In the genomic region with DNA sequence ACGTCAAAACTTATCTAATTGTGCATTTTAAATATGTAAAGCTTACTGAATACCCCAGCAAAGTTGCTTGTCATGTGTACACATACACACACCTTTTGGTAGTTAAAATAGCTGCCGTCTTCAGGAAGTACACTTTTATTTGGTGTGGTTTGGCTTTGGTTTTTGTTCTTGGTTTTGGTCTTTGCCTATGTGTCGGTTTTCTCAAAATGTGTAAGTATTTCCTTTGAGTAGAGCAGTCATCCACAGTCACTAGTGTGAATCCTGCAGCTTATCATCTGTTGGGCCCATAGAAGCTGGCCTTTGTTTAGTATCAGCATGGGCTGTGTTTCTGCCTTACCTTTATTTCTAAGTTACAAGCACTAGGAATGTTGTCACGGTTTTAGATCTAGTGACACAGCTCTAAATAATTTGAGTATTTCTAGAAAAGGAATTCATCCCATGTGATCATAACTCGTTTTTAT, we compare ENCODE assay signal across 9 cellular contexts. TPM values are rescaled to one million over a fixed set of nuclear protein-coding genes. Genes with fewer than 3 reads are reported as not detected.
A peak's percentile ranks its signal among the peaks of the same experiment; 100 is the strongest.
DNase-seq lines count a peak whose midpoint lies in the region; ATAC-seq and TF ChIP-seq lines count a peak whose summit lies in the region.
"Had no signal": no experiment of that assay in that cellular context is flagged by ENCODE, and none has a peak within 500 bp of the region (broad histone marks: within the 10 kb centered on the region; RNA-seq: fewer than 3 reads in every experiment).

No MANE protein-coding gene starts in this region.

- ATAC-seq in GM19035 (IDR thresholded peaks at IDR 0.05; ENCODE audit: unreplicated experiment) (peak; percentile 52), HG03196 (IDR thresholded peaks at IDR 0.05; ENCODE audit: unreplicated experiment) (peak; percentile 46)
- ATAC-seq in activated CD8-positive, alpha-beta T cell treated with anti-CD3 and anti-CD28 coated beads, Interleukin-2, amount 10 ng/mL, durations not matched to agents 7 days and 5 days: peak; percentile 82

- H3K27me3 Mint-ChIP-seq in activated CD8-positive, alpha-beta T cell treated with anti-CD3 and anti-CD28 coated beads, Interleukin-2, amount 10 ng/mL, durations not matched to agents 7 days and 5 days (ENCODE audit: low read depth): no peaks in the 10 kb centered on the region

- H3K27ac Mint-ChIP-seq in activated CD8-positive, alpha-beta T cell treated with anti-CD3 and anti-CD28 coated beads, Interleukin-2, amount 10 ng/mL, durations not matched to agents 7 days and 5 days: peak overlapping the region; percentile 87

- TF ChIP-seq EP300 in suprapubic skin (IDR thresholded peaks at IDR 0.05): no peak

- TF ChIP-seq POLR2A in suprapubic skin (IDR thresholded peaks at IDR 0.05): no peak

- POLR2A ChIA-PET in activated CD8-positive, alpha-beta T cell treated with anti-CD3 and anti-CD28 coated beads, Interleukin-2, amount 10 ng/mL, durations not matched to agents 7 days and 5 days (lab: Charles Lee): interaction anchor here (1.0 kb wide), 1 partner anchor 175 kb away, joined by 5 read pairs; no protein-coding TSS in a partner anchor
- POLR2A ChIA-PET in HEK293T (lab: Yijun Ruan, JAX): interaction anchor here (1.7 kb wide), 1 partner anchor 175 kb away, joined by 5 read pairs; no protein-coding TSS in a partner anchor

- H3K4me1 Mint-ChIP-seq in activated CD8-positive, alpha-beta T cell treated with anti-CD3 and anti-CD28 coated beads, Interleukin-2, amount 10 ng/mL, durations not matched to agents 7 days and 5 days (ENCODE audit: low read depth): peaks cover 52% of the 10 kb centered on the region

- no peak for DNase-seq in AG09309 (ENCODE audit: low read depth)
- peak; percentile 70 for DNase-seq in activated CD8-positive, alpha-beta T cell treated with anti-CD3 and anti-CD28 coated beads, Interleukin-2, amount 10 ng/mL, durations not matched to agents 7 days and 5 days
- no peak for DNase-seq in suprapubic skin (ENCODE audit: low spot score in 2 of 2)
- no peak for DNase-seq in HEK293T (ENCODE audit: extremely low spot score)
- DNase-seq in superior temporal gyrus (ENCODE audit: extremely low spot score): no peak

- H3K4me1 ChIP-seq in iPS-20b (ENCODE audit: insufficient read depth, low read length) (peaks cover 29% of the 10 kb centered on the region), suprapubic skin (peaks cover 39% of the 10 kb centered on the region)

- no peaks in the 10 kb centered on the region for H3K9me3 Mint-ChIP-seq in activated CD8-positive, alpha-beta T cell treated with anti-CD3 and anti-CD28 coated beads, Interleukin-2, amount 10 ng/mL, durations not matched to agents 7 days and 5 days (ENCODE audit: insufficient read depth)

- CTCF ChIA-PET in activated CD8-positive, alpha-beta T cell treated with anti-CD3 and anti-CD28 coated beads, Interleukin-2, amount 10 ng/mL, durations not matched to agents 7 days and 5 days (lab: Charles Lee): interaction anchor here (1.0 to 3.2 kb wide), 7 partner anchors 12 to 598 kb away, joined by 3 to 37 read pairs (median 6); no protein-coding TSS in a partner anchor
- CTCF ChIA-PET in HEK293T (lab: Yijun Ruan, JAX): no interaction called here

- no peak overlapping the region for H3K27ac ChIP-seq in iPS-20b (ENCODE audit: low read length)
- peak overlapping the region; percentile 86 for H3K27ac ChIP-seq in suprapubic skin

- peak overlapping the region; percentile 66 for H3K4me3 ChIP-seq in AG09309 (ENCODE audit: control insufficient read depth, low read depth, low read length)
- peak overlapping the region; percentile 65 for H3K4me3 ChIP-seq in iPS-20b (ENCODE audit: low read length)
- H3K4me3 ChIP-seq in suprapubic skin: peak overlapping the region; percentile 56

- H3K36me3 Mint-ChIP-seq in activated CD8-positive, alpha-beta T cell treated with anti-CD3 and anti-CD28 coated beads, Interleukin-2, amount 10 ng/mL, durations not matched to agents 7 days and 5 days (ENCODE audit: low read depth): peaks cover 22% of the 10 kb centered on the region

- peak overlapping the region; percentile 57 for H3K4me3 Mint-ChIP-seq in activated CD8-positive, alpha-beta T cell treated with anti-CD3 and anti-CD28 coated beads, Interleukin-2, amount 10 ng/mL, durations not matched to agents 7 days and 5 days

- no peaks in the 10 kb centered on the region for H3K27me3 ChIP-seq in iPS-20b (ENCODE audit: insufficient read depth, low read length)
- no peaks in the 10 kb centered on the region for H3K27me3 ChIP-seq in suprapubic skin

- TF ChIP-seq CTCF in AG09309 (IDR thresholded peaks at IDR 0.05; ENCODE audit: control insufficient read depth, insufficient read depth, low read depth, low read length, missing control alignments) (no peak), suprapubic skin (IDR thresholded peaks at IDR 0.05) (no peak)

- no peaks in the 10 kb centered on the region for H3K9me3 ChIP-seq in iPS-20b (ENCODE audit: insufficient read depth, low read depth, low read length)
- no peaks in the 10 kb centered on the region for H3K9me3 ChIP-seq in suprapubic skin

- peak overlapping the region; percentile 66; the same call in 1 of the 2 replicates for H3K9ac ChIP-seq in iPS-20b (ENCODE audit: low read depth, low read length)

- 12% methylated on average over 5 of the region's 5 CpGs for WGBS in suprapubic skin

- peaks cover 11% of the 10 kb centered on the region for H3K36me3 ChIP-seq in iPS-20b (ENCODE audit: insufficient read depth, low read depth, low read length)
- peaks cover 11% of the 10 kb centered on the region for H3K36me3 ChIP-seq in suprapubic skin

TF ChIP-seq in HEK293T, 16 proteins besides CTCF, POLR2A, EP300 and RAD21:
- no peak for TF ChIP-seq TARDBP (IDR thresholded peaks at IDR 0.05)
- TF ChIP-seq ZNF384 (IDR thresholded peaks at IDR 0.05): no peak
- TF ChIP-seq CTBP1 (IDR thresholded peaks at IDR 0.05; ENCODE audit: borderline replicate concordance): no peak
- TF ChIP-seq ELF4 (IDR thresholded peaks at IDR 0.05): no peak

RNA-seq across cellular contexts. Expression of a gene that starts 35.3 kb away (rescaled TPM):
- total RNA-seq in activated CD8-positive, alpha-beta T cell treated with anti-CD3 and anti-CD28 coated beads, Interleukin-2, amount 10 ng/mL, durations not matched to agents 7 days and 5 days: 10 to 100 TPM; 29.9 to 38.6 TPM
- total RNA-seq in suprapubic skin: 10 to 100 TPM; 69.9 to 92.8 (median 76.2) TPM

RNA-seq across cellular contexts. Expression of a gene that starts 43.0 kb away (rescaled TPM):
- total RNA-seq in activated CD8-positive, alpha-beta T cell treated with anti-CD3 and anti-CD28 coated beads, Interleukin-2, amount 10 ng/mL, durations not matched to agents 7 days and 5 days: not detected
- 1 to 10 TPM in 1 of 4 donors, under 1 TPM in 1, not detected in 2; 0.36 to 1.7 TPM for total RNA-seq in suprapubic skin
- total RNA-seq: LHCN-M2 had no signal

RNA-seq across cellular contexts. Expression of a gene that starts 51.7 kb away (rescaled TPM):
- total RNA-seq in activated CD8-positive, alpha-beta T cell treated with anti-CD3 and anti-CD28 coated beads, Interleukin-2, amount 10 ng/mL, durations not matched to agents 7 days and 5 days: not detected
- total RNA-seq in suprapubic skin: 1,000 to 10,000 TPM in 3 of 4 donors, 100 to 1,000 TPM in 1; 429 to 3,135 (median 2,230) TPM
- total RNA-seq: LHCN-M2 had no signal

Comparison
In these comparisons a context has a peak if more than half of its experiments do, and no peak if none do; other contexts are left out.
1. RNA of a gene that starts 51.7 kb away (total RNA-seq): 429 to 3,135 TPM in suprapubic skin; not detected in activated CD8-positive, alpha-beta T cell treated with anti-CD3 and anti-CD28 coated beads, Interleukin-2, amount 10 ng/mL, durations not matched to agents 7 days and 5 days; every median in the first group is over 100 times any median in the second.
2. Peak in every context shown above with its lines, with median percentiles within 50 percentile points of each other: H3K4me3 ChIP-seq and ATAC-seq.